In genomic region chr2:117801826-117802225, GRCh38 we compare ENCODE assay signal across 14 cellular contexts. TPM values are rescaled to one million over a fixed set of nuclear protein-coding genes. Genes with fewer than 3 reads are reported as not detected.
A peak's percentile ranks its signal among the peaks of the same experiment; 100 is the strongest.
DNase-seq lines count a peak whose midpoint lies in the region; ATAC-seq and TF ChIP-seq lines count a peak whose summit lies in the region.
"Had no signal": no experiment of that assay in that cellular context is flagged by ENCODE, and none has a peak within 500 bp of the region (broad histone marks: within the 10 kb centered on the region; RNA-seq: fewer than 3 reads in every experiment).

No MANE protein-coding gene starts in this region.

- TF ChIP-seq CTCF in PC-3 (conservative IDR thresholded peaks at IDR 0.05; ENCODE audit: low read depth, low read length), result no peak
- no peak for TF ChIP-seq CTCF in foreskin fibroblast (IDR thresholded peaks at IDR 0.05; ENCODE audit: low read depth, low read length)

- no peaks in the 10 kb centered on the region for H3K4me1 ChIP-seq in PC-3 (ENCODE audit: insufficient read depth, low read length)

- BruUV-seq in PC-3 (replicated peaks; lab: Mats Ljungman, UMichigan), result no TSS peak

- no peaks in the 10 kb centered on the region for H3K36me3 ChIP-seq in PC-3 (ENCODE audit: low read depth, low read length)

- ATAC-seq in PC-3, result no peak
- ATAC-seq in activated CD4-positive, CD25-positive, alpha-beta regulatory T cell treated with anti-CD3 and anti-CD28 coated beads, Interleukin-2, amount 50 U/mL, for 24 hours, result no peak

- H3K4me2 ChIP-seq in PC-3 (ENCODE audit: low read length), result no peak overlapping the region

- DNase-seq in ELR (ENCODE audit: low read depth) (peak; percentile 17), PC-3 (peak; percentile 32), foreskin fibroblast (peak; percentile 34 to 71), NCI-H187 treated with DMSO at 0.1 percent for 48 hours (lab: John Stamatoyannopoulos, UW) (no peak), T-helper 1 cell (no peak), NCI-H526 (lab: John Stamatoyannopoulos, UW) (no peak)
- DNase-seq: DND-41, Kasumi-1, NCI-H187, NCI-H2171 treated with DMSO at 0.1 percent for 48 hours, NCI-H446 treated with DMSO at 0.1 percent for 48 hours, NCI-H774 had no signal

- H2AFZ ChIP-seq in PC-3 (ENCODE audit: low read length), result no peak overlapping the region

- intact Hi-C loops in PC-3 (cut with micrococcal nuclease), result no loop called here

- no peaks in the 10 kb centered on the region for H3K9me2 ChIP-seq in PC-3 (replicated peaks; ENCODE audit: low read length)

- H4K20me1 ChIP-seq in PC-3 (ENCODE audit: low read length), result no peaks in the 10 kb centered on the region

- H3K9ac ChIP-seq in PC-3 (ENCODE audit: low read length), result no peak overlapping the region

- peaks cover 15% of the 10 kb centered on the region for H3K27me3 ChIP-seq in PC-3 (ENCODE audit: low read length)

- H3K9me3 ChIP-seq in PC-3 (ENCODE audit: low read length), result no peaks in the 10 kb centered on the region

- POLR2A ChIA-PET in PC-3 (lab: Charles Lee; ENCODE audit: unreplicated experiment), result no interaction called here

- H3K4me3 ChIP-seq in PC-3 (ENCODE audit: low read length), result no peak overlapping the region
- H3K4me3 ChIP-seq in foreskin fibroblast (ENCODE audit: low read depth in 1 of 2, low read length in 2 of 2), result no peak overlapping the region

- no peaks in the 10 kb centered on the region for H3F3A ChIP-seq in PC-3 (ENCODE audit: low read length, unreplicated experiment)

- no peak overlapping the region for H3K27ac ChIP-seq in PC-3 (ENCODE audit: low read length)
- H3K27ac ChIP-seq: C4-2B had no signal

- CTCF ChIA-PET in PC-3 (lab: Charles Lee), result no interaction called here

- no peaks in the 10 kb centered on the region for H3K79me2 ChIP-seq in PC-3 (ENCODE audit: low read length)

RNA-seq across cellular contexts. Expression of gene DDX18, which starts 12.7 kb away (rescaled TPM):
- 40.3 and 42.8 TPM in 2 replicates for total RNA-seq in PC-3 (2014; rRNA removed)

Comparison
In these comparisons a context has a peak if more than half of its experiments do, and no peak if none do; other contexts are left out.
1. DNase-seq: peak in ELR (single experiment), PC-3 (single experiment) and foreskin fibroblast (2 of 2); none in NCI-H187 treated with DMSO at 0.1 percent for 48 hours (single experiment), T-helper 1 cell (0 of 5) and NCI-H526 (0 of 2).